ENCODE assay signal across 30 cellular contexts in the genomic region with DNA sequence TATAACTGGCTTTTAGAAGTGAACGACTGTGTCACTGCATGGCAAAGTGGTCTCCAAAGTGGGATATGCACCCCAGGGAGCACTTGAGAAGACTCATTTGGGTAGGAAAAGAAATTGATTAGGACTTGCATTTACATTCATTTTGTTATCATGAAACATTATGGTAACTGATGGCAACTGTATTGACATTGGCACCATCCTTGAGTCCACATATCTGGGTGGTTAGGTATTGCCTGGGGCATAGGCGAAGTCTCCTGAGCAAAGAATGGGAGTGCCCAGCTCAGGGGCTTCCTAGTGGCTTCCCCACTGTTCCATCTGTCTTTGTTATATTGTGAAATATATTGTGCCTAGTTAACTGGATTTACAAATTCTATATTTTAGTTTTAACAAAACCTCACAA. TPM values are rescaled to one million over a fixed set of nuclear protein-coding genes. Genes with fewer than 3 reads are reported as not detected.
DNase-seq lines count a peak whose midpoint lies in the region; ATAC-seq, FAIRE-seq and TF ChIP-seq lines count a peak whose summit lies in the region.
"Had no signal": no experiment of that assay in that cellular context is flagged by ENCODE, and none has a peak within 500 bp of the region (broad histone marks: within the 10 kb centered on the region; RNA-seq: fewer than 3 reads in every experiment).

No MANE protein-coding gene starts in this region.

- no peaks in the 10 kb centered on the region for H3K9me3 ChIP-seq in A549
- no peaks in the 10 kb centered on the region for H3K9me3 ChIP-seq in RWPE2 (ENCODE audit: severe bottlenecking)
- H3K9me3 ChIP-seq: ovary, sigmoid colon had no signal

- TF ChIP-seq RAD21 in A549 (conservative IDR thresholded peaks at IDR 0.05 in 1 of 2, IDR thresholded peaks at IDR 0.05 in 1 of 2): no peak

- TF ChIP-seq POLR2A in A549 (IDR thresholded peaks at IDR 0.05; ENCODE audit: low read length): no peak

- POLR2A ChIA-PET in A549 (lab: Yijun Ruan, JAX): no interaction called here

- CTCF ChIA-PET in A549 (lab: Yijun Ruan, JAX): no interaction called here

- no peaks in the 10 kb centered on the region for H3K27me3 ChIP-seq in RWPE2 (ENCODE audit: insufficient read depth, poor library complexity, severe bottlenecking)
- H3K27me3 ChIP-seq: BLaER1 treated with 17β-estradiol and CSF1 and Interleukin-3, amounts not matched to agents 10 nM and 100 nM; cardiac muscle cell; ovary; sigmoid colon had no signal

- DNase-seq in A549 (ENCODE audit: low read depth in 1 of 2, low spot score in 1 of 2) (peak; percentile 11 to 76), HFFc6 (no peak), RWPE2 (ENCODE audit: low spot score) (no peak), left lobe of liver (ENCODE audit: low spot score) (no peak), amniotic stem cell (lab: John Stamatoyannopoulos, UW) (no peak), hepatic stellate cell (ENCODE audit: low spot score) (no peak)
- DNase-seq in activated CD4-positive, alpha-beta T cell treated with anti-CD3 and anti-CD28 coated beads for 4 hours: no peak
- DNase-seq: ACHN; activated CD8-positive, alpha-beta memory T cell treated with anti-CD3 and anti-CD28 coated beads, Interleukin-2, amount 50 U/mL, for 4 hours; activated naive CD8-positive, alpha-beta T cell treated with anti-CD3 and anti-CD28 coated beads, Interleukin-2, amount 50 U/mL, for 24 hours; hypothalamus; IMR-90; islet precursor cell; MM.1S; natural killer cell; NCI-H187; NCI-H510A; Right ventricle myocardium superior; sigmoid colon; stimulated activated naive B cell treated with anti-CD40 and anti-IgM and Interleukin-4, amounts not matched to agents 10 μg/mL and 1 μg/mL and 100 μg/mL, for 72 hours; T-cell had no signal

- H3K4me1 Mint-ChIP-seq in HFFc6 (ENCODE audit: low read depth): peaks cover 65% of the 10 kb centered on the region
- H3K4me1 Mint-ChIP-seq: activated naive CD8-positive, alpha-beta T cell treated with anti-CD3 and anti-CD28 coated beads, Interleukin-2, amount 50 U/mL, for 24 hours; memory B cell; stimulated activated naive B cell treated with anti-CD40 and anti-IgM and Interleukin-4, amounts not matched to agents 10 μg/mL and 1 μg/mL and 100 μg/mL, for 72 hours; T-cell had no signal

- H3K27me3 Mint-ChIP-seq in HFFc6 (ENCODE audit: insufficient read depth): no peaks in the 10 kb centered on the region; the same call in 1 of the 2 replicates
- H3K27me3 Mint-ChIP-seq: activated naive CD8-positive, alpha-beta T cell treated with anti-CD3 and anti-CD28 coated beads, Interleukin-2, amount 50 U/mL, for 24 hours; stimulated activated naive B cell treated with anti-CD40 and anti-IgM and Interleukin-4, amounts not matched to agents 10 μg/mL and 1 μg/mL and 100 μg/mL, for 72 hours; T-cell had no signal

- H3K27ac Mint-ChIP-seq in HFFc6: peak overlapping the region; percentile 54; the same call in 1 of the 2 replicates
- H3K27ac Mint-ChIP-seq: activated naive CD8-positive, alpha-beta T cell treated with anti-CD3 and anti-CD28 coated beads, Interleukin-2, amount 50 U/mL, for 24 hours; memory B cell; natural killer cell; T-cell had no signal

- H3K4me2 ChIP-seq in A549: peak overlapping the region; percentile 53
- H3K4me2 ChIP-seq: BLaER1 treated with 17β-estradiol and CSF1 and Interleukin-3, amounts not matched to agents 10 nM and 100 nM had no signal

- H3K4me1 ChIP-seq in A549: peaks cover 41% of the 10 kb centered on the region
- H3K4me1 ChIP-seq in RWPE2 (ENCODE audit: insufficient read depth, poor library complexity, severe bottlenecking): peaks cover 26% of the 10 kb centered on the region

- TF ChIP-seq CTCF in A549 (IDR thresholded peaks at IDR 0.05) (no peak), HFFc6 (IDR thresholded peaks at IDR 0.05) (no peak), RWPE2 (IDR thresholded peaks at IDR 0.05; ENCODE audit: poor library complexity, severe bottlenecking) (no peak)

- peaks cover 32% of the 10 kb centered on the region for H3K36me3 Mint-ChIP-seq in HFFc6 (ENCODE audit: low read depth)
- H3K36me3 Mint-ChIP-seq: memory B cell; natural killer cell; stimulated activated naive B cell treated with anti-CD40 and anti-IgM and Interleukin-4, amounts not matched to agents 10 μg/mL and 1 μg/mL and 100 μg/mL, for 72 hours had no signal

- 64% methylated on average over 2 of the region's 2 CpGs for WGBS in A549 (ENCODE audit: missing lambda C conversion rate)

- peak overlapping the region in 1 of 2 experiments; percentile 20; a peak in 3 of 6 replicates for H3K27ac ChIP-seq in A549
- H3K27ac ChIP-seq in RWPE2 (ENCODE audit: poor library complexity, severe bottlenecking): no peak overlapping the region
- H3K27ac ChIP-seq: BLaER1 treated with 17β-estradiol and CSF1 and Interleukin-3, amounts not matched to agents 10 nM and 100 nM; cardiac muscle cell; HL-60; ovary had no signal

- H3K4me3 Mint-ChIP-seq in HFFc6: no peak overlapping the region
- H3K4me3 Mint-ChIP-seq: activated naive CD8-positive, alpha-beta T cell treated with anti-CD3 and anti-CD28 coated beads, Interleukin-2, amount 50 U/mL, for 24 hours; memory B cell; natural killer cell; stimulated activated naive B cell treated with anti-CD40 and anti-IgM and Interleukin-4, amounts not matched to agents 10 μg/mL and 1 μg/mL and 100 μg/mL, for 72 hours; T-cell had no signal

- no peak for FAIRE-seq in A549 (lab: Jason Lieb, UNC)
- FAIRE-seq: D721Med, endothelial cell of umbilical vein had no signal

- H3K4me3 ChIP-seq in A549 (no peak overlapping the region), RWPE2 (ENCODE audit: severe bottlenecking) (no peak overlapping the region)
- H3K4me3 ChIP-seq: BLaER1 treated with 17β-estradiol and CSF1 and Interleukin-3, amounts not matched to agents 10 nM and 100 nM; cardiac muscle cell; ovary; sigmoid colon had no signal

- peak; percentile 71 to 95; a peak in 4 of 6 replicates for ATAC-seq in A549
- ATAC-seq in RWPE2 (ENCODE audit: low read depth): peak; percentile 92
- ATAC-seq in left lobe of liver: peak; percentile 68
- no peak for ATAC-seq in HG03196 (IDR thresholded peaks at IDR 0.05; ENCODE audit: unreplicated experiment)
- ATAC-seq: activated naive CD8-positive, alpha-beta T cell treated with anti-CD3 and anti-CD28 coated beads, Interleukin-2, amount 50 U/mL, for 24 hours; natural killer cell; stimulated activated naive B cell treated with anti-CD40 and anti-IgM and Interleukin-4, amounts not matched to agents 10 μg/mL and 1 μg/mL and 100 μg/mL, for 72 hours; T-cell had no signal

- no peaks in the 10 kb centered on the region for H3K9me3 Mint-ChIP-seq in HFFc6
- H3K9me3 Mint-ChIP-seq: activated naive CD8-positive, alpha-beta T cell treated with anti-CD3 and anti-CD28 coated beads, Interleukin-2, amount 50 U/mL, for 24 hours; natural killer cell; T-cell had no signal

- H3K36me3 ChIP-seq in RWPE2 (ENCODE audit: low read depth): peaks cover 15% of the 10 kb centered on the region
- H3K36me3 ChIP-seq: cardiac muscle cell, ovary, sigmoid colon had no signal

- no peak for TF ChIP-seq EP300 in A549 (IDR thresholded peaks at IDR 0.05)

TF ChIP-seq in A549, 52 proteins besides CTCF, POLR2A, EP300 and RAD21:
- no peak for TF ChIP-seq FOSL2 (IDR thresholded peaks at IDR 0.05)
- TF ChIP-seq FOSL2 (CRISPR knock-in tag; IDR thresholded peaks at IDR 0.05): no peak
- TF ChIP-seq MYC (IDR thresholded peaks at IDR 0.05; ENCODE audit: borderline replicate concordance, low read length): no peak
- no peak for TF ChIP-seq MAFK (IDR thresholded peaks at IDR 0.05; ENCODE audit: partially characterized antibody)
- TF ChIP-seq, protein P1, sequence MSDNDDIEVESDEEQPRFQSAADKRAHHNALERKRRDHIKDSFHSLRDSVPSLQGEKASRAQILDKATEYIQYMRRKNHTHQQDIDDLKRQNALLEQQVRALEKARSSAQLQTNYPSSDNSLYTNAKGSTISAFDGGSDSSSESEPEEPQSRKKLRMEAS (IDR thresholded peaks at IDR 0.05): no peak
- TF ChIP-seq SMC3 (IDR thresholded peaks at IDR 0.05): no peak
- TF ChIP-seq HEYL (CRISPR knock-in tag; IDR thresholded peaks at IDR 0.05): no peak
- TF ChIP-seq TP53 (CRISPR knock-in tag; IDR thresholded peaks at IDR 0.05): no peak
- TF ChIP-seq RCOR1 (IDR thresholded peaks at IDR 0.05; ENCODE audit: low read depth, low read length): no peak
- no peak for TF ChIP-seq ZNF302 (CRISPR knock-in tag; IDR thresholded peaks at IDR 0.05)
- no peak for TF ChIP-seq CEBPB (IDR thresholded peaks at IDR 0.05)
- TF ChIP-seq HOXB5 (CRISPR knock-in tag; IDR thresholded peaks at IDR 0.05): no peak
- TF ChIP-seq ZFP36 (IDR thresholded peaks at IDR 0.05; ENCODE audit: borderline replicate concordance, partially characterized antibody): no peak
- TF ChIP-seq POLR2AphosphoS2 (conservative IDR thresholded peaks at IDR 0.05; ENCODE audit: low read length): no peak
- TF ChIP-seq NPAS2 (CRISPR knock-in tag; IDR thresholded peaks at IDR 0.05; ENCODE audit: borderline replicate concordance): no peak
- no peak for TF ChIP-seq PHF8 (IDR thresholded peaks at IDR 0.05; ENCODE audit: borderline replicate concordance, low read depth)
- no peak for TF ChIP-seq TFCP2L1 (CRISPR knock-in tag; IDR thresholded peaks at IDR 0.05)
TF ChIP-seq in A549: peak in this region for 0.

RNA-seq across cellular contexts. Expression of a gene that starts 29.2 kb away (rescaled TPM):
- polyA plus RNA-seq in A549 (2011; rRNA removed) (155 and 202 TPM in 2 replicates), A549 (2017; fragmentation: RNase III; extraction: RNeasy Plus Mini Kit Qiagen cat#74134 plus additional on column Dnase treatment) (85.2 to 107 TPM (median 93.9 TPM) in 3 replicates)
- polyA plus RNA-seq in A549 (2012; cell fraction: cytosol; rRNA removed): 83.2 and 110 TPM in 2 replicates
- 60.9 and 68.9 TPM in 2 replicates for polyA plus RNA-seq in A549 (2012; cell fraction: nucleus; rRNA removed)
- polyA minus RNA-seq in A549 (2011; rRNA and poly(A)+ RNA removed): 66.4 and 97.0 TPM in 2 replicates
- 100 to 1,000 TPM; 146 to 205 (median 198) TPM for total RNA-seq in HFFc6 (2021; fragmentation: NEBNext Ultra II Directional; extraction: Animal tissue kit (Norgen Biotek cat#: 25700))
- 66.8 TPM for total RNA-seq in left lobe of liver
- total RNA-seq: G401 had no signal

Comparison
In these comparisons a context has a peak if more than half of its experiments do, and no peak if none do; other contexts are left out.
1. DNase-seq: peak in A549 (2 of 2); none in HFFc6 (single experiment), RWPE2 (single experiment), left lobe of liver (single experiment), activated CD4-positive, alpha-beta T cell treated with anti-CD3 and anti-CD28 coated beads for 4 hours (0 of 2), amniotic stem cell (single experiment) and hepatic stellate cell (single experiment).